Comparison of ENCODE assay signal across 8 cellular contexts in the genomic region with DNA sequence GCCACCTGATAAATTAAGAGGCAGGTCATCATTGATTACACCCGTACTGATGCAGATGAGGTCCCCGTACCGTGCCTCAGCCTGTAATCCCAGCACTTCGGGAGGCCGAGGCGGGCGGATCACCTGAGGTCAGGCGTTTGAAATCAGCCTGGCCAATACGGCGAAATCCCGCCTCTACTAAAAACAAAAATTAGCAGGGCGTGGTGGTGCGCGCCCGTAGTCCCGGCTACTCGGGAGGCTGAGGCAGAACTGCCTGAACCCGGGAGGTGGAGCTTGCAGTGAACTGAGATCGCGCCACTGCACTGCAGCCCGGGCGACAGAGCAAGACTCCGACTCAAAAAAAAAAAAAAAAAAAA. TPM values are rescaled to one million over a fixed set of nuclear protein-coding genes. Genes with fewer than 3 reads are reported as not detected.
DNase-seq lines count a peak whose midpoint lies in the region; ATAC-seq and TF ChIP-seq lines count a peak whose summit lies in the region.

No MANE protein-coding gene starts in this region.

- DNase-seq in activated naive CD4-positive, alpha-beta T cell treated with anti-CD3 and anti-CD28 coated beads, Interleukin-2, amount 50 U/mL, for 72 hours (ENCODE audit: low spot score in 2 of 2), result no peak
- DNase-seq in breast epithelium (ENCODE audit: low spot score in 2 of 2) (no peak), lower lobe of right lung (no peak), tibial artery (no peak), MG63 (no peak), nucleus accumbens (lab: John Stamatoyannopoulos, UW) (no peak), kidney glomerular epithelial cell (lab: John Stamatoyannopoulos, UW) (no peak)

- H3K4me3 Mint-ChIP-seq in activated naive CD4-positive, alpha-beta T cell treated with anti-CD3 and anti-CD28 coated beads, Interleukin-2, amount 50 U/mL, for 24 hours, result peak overlapping the region; percentile 39

- peaks cover 5% of the 10 kb centered on the region for H3K9me3 Mint-ChIP-seq in activated naive CD4-positive, alpha-beta T cell treated with anti-CD3 and anti-CD28 coated beads, Interleukin-2, amount 50 U/mL, for 24 hours
- peaks cover 0 to 3% of the 10 kb centered on the region in 2 donors for H3K9me3 Mint-ChIP-seq in activated naive CD4-positive, alpha-beta T cell treated with anti-CD3 and anti-CD28 coated beads, Interleukin-2, amount 50 U/mL, for 72 hours

- no peaks in the 10 kb centered on the region for H3K9me3 ChIP-seq in breast epithelium
- H3K9me3 ChIP-seq in lower lobe of right lung, result no peaks in the 10 kb centered on the region
- H3K9me3 ChIP-seq in tibial artery, result no peaks in the 10 kb centered on the region
- peaks cover 6% of the 10 kb centered on the region; the same call in 1 of the 2 replicates for H3K9me3 ChIP-seq in MG63

- H3K4me1 Mint-ChIP-seq in activated naive CD4-positive, alpha-beta T cell treated with anti-CD3 and anti-CD28 coated beads, Interleukin-2, amount 50 U/mL, for 24 hours, result peaks cover 48% of the 10 kb centered on the region

- no peak for ATAC-seq in activated naive CD4-positive, alpha-beta T cell treated with anti-CD3 and anti-CD28 coated beads, Interleukin-2, amount 50 U/mL, for 72 hours
- ATAC-seq in lower lobe of right lung, result no peak

- H3K4me3 ChIP-seq in breast epithelium (peak overlapping the region; percentile 61 to 84 (median 77)), lower lobe of right lung (peak overlapping the region; percentile 70), tibial artery (peak overlapping the region; percentile 65 to 67), MG63 (no peak overlapping the region)

- peak overlapping the region; percentile 91 for H3K27ac ChIP-seq in breast epithelium
- H3K27ac ChIP-seq in lower lobe of right lung, result peak overlapping the region; percentile 85
- peak overlapping the region; percentile 67 to 78 for H3K27ac ChIP-seq in tibial artery

- H3K27ac Mint-ChIP-seq in activated naive CD4-positive, alpha-beta T cell treated with anti-CD3 and anti-CD28 coated beads, Interleukin-2, amount 50 U/mL, for 24 hours, result no peak overlapping the region
- peak overlapping the region in 1 of 2 donors; percentile 98 for H3K27ac Mint-ChIP-seq in activated naive CD4-positive, alpha-beta T cell treated with anti-CD3 and anti-CD28 coated beads, Interleukin-2, amount 50 U/mL, for 72 hours

- peaks cover 0 to 7% of the 10 kb centered on the region in 2 donors for H3K4me1 ChIP-seq in breast epithelium
- H3K4me1 ChIP-seq in lower lobe of right lung, result peaks cover 19% of the 10 kb centered on the region
- peaks cover 0 to 18% (median 7%) of the 10 kb centered on the region in 4 donors for H3K4me1 ChIP-seq in tibial artery

- TF ChIP-seq CTCF in breast epithelium (IDR thresholded peaks at IDR 0.05) (no peak), lower lobe of right lung (IDR thresholded peaks at IDR 0.05) (no peak), tibial artery (IDR thresholded peaks at IDR 0.05) (no peak)

- intact Hi-C loops in breast epithelium (cut with DNase I; ENCODE audit: low total_unique reads) (loop anchor here (5.0 kb wide), 1 partner anchor 1944 kb away; the partner anchor contains the start of gene SMCHD1), lower lobe of right lung (cut with DNase I) (no loop called here), tibial artery (cut with DNase I; ENCODE audit: low total_unique reads) (loop anchor here (5.0 to 10.0 kb wide), 2 partner anchors 58 to 99 kb away; partner anchors contain the start of genes TYMS and YES1)

- no peaks in the 10 kb centered on the region for H3K27me3 ChIP-seq in breast epithelium
- no peaks in the 10 kb centered on the region for H3K27me3 ChIP-seq in lower lobe of right lung (ENCODE audit: low read depth)
- H3K27me3 ChIP-seq in tibial artery, result no peaks in the 10 kb centered on the region
- no peaks in the 10 kb centered on the region for H3K27me3 ChIP-seq in MG63

- H3K36me3 ChIP-seq in breast epithelium, result no peaks in the 10 kb centered on the region
- H3K36me3 ChIP-seq in lower lobe of right lung, result peaks cover under 1% of the 10 kb centered on the region
- peaks cover 0 to 12% (median 0%) of the 10 kb centered on the region in 3 donors for H3K36me3 ChIP-seq in tibial artery
- no peaks in the 10 kb centered on the region; the same call in 1 of the 2 replicates for H3K36me3 ChIP-seq in MG63

- H3K36me3 Mint-ChIP-seq in activated naive CD4-positive, alpha-beta T cell treated with anti-CD3 and anti-CD28 coated beads, Interleukin-2, amount 50 U/mL, for 24 hours, result peaks cover 8% of the 10 kb centered on the region
- peaks cover 20 to 23% of the 10 kb centered on the region in 2 donors for H3K36me3 Mint-ChIP-seq in activated naive CD4-positive, alpha-beta T cell treated with anti-CD3 and anti-CD28 coated beads, Interleukin-2, amount 50 U/mL, for 72 hours

- TF ChIP-seq POLR2A in breast epithelium (IDR thresholded peaks at IDR 0.05), result no peak

- H3K27me3 Mint-ChIP-seq in activated naive CD4-positive, alpha-beta T cell treated with anti-CD3 and anti-CD28 coated beads, Interleukin-2, amount 50 U/mL, for 24 hours, result no peaks in the 10 kb centered on the region

RNA-seq across cellular contexts. Expression of gene ENOSF1, which starts 0.7 kb away (rescaled TPM):
- total RNA-seq in activated naive CD4-positive, alpha-beta T cell treated with anti-CD3 and anti-CD28 coated beads, Interleukin-2, amount 50 U/mL, for 72 hours, result 10 to 100 TPM; 51.8 to 83.8 TPM
- total RNA-seq in breast epithelium, result 10 to 100 TPM; 49.4 to 96.0 (median 90.1) TPM
- 82.2 TPM for total RNA-seq in lower lobe of right lung
- 0.27 and 7.8 TPM in 2 replicates for total RNA-seq in MG63 (2014; rRNA removed; shearing (Covaris generic); ENCODE audit: low replicate concordance)

RNA-seq across cellular contexts. Expression of gene TYMS, which starts 55.7 kb away (rescaled TPM):
- total RNA-seq in activated naive CD4-positive, alpha-beta T cell treated with anti-CD3 and anti-CD28 coated beads, Interleukin-2, amount 50 U/mL, for 72 hours, result 100 to 1,000 TPM; 344 to 378 TPM
- 1 to 10 TPM; 1.3 to 2.1 (median 2.0) TPM for total RNA-seq in breast epithelium
- total RNA-seq in lower lobe of right lung, result 6.4 TPM
- total RNA-seq in MG63 (2014; rRNA removed; shearing (Covaris generic); ENCODE audit: low replicate concordance), result 55.7 and 57.0 TPM in 2 replicates
